In the genomic region with DNA sequence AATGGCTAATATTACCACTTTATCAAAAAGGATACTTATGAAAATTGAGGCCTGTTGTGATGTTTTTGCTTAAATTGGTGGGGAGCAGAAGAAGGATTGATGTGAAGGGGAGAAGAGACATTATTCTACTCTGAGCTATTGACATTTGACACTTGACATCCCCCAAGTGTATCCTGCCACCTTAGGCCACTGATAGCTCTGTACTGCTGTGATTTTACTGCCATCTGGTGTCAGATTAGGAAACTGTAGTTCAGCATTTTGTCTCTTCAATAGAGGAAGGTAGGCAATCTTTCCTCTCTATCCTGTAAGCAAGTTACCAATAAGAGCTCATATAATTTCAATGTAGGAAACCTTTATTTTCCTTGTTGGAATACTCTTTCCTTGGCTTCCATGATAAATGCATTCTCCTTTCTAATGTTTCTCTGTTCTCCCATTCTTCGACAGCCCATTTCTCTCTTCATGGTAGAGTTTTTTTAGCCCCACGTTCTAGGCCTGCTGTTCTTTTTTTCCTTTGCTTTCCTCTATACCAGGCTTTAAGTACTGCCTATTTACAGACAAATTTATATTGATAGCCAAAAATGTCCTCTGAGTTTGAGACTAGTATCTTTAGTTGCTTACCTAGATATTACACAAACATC, we compare ENCODE assay signal across 8 cellular contexts. TPM values are rescaled to one million over a fixed set of nuclear protein-coding genes. Genes with fewer than 3 reads are reported as not detected.
DNase-seq lines count a peak whose midpoint lies in the region; ATAC-seq and TF ChIP-seq lines count a peak whose summit lies in the region.

No MANE protein-coding gene starts in this region.

- no peaks in the 10 kb centered on the region for H3K27me3 Mint-ChIP-seq in glutamatergic neuron (ENCODE audit: unreplicated experiment)

- H3K4me3 ChIP-seq in WI38 (ENCODE audit: low read depth, low read length): no peak overlapping the region

- H3K9me3 Mint-ChIP-seq in glutamatergic neuron (ENCODE audit: unreplicated experiment): no peaks in the 10 kb centered on the region

- ATAC-seq in GM19324 (IDR thresholded peaks at IDR 0.05; ENCODE audit: low FRiP score, unreplicated experiment) (peak; percentile 70), HG03135 (IDR thresholded peaks at IDR 0.05; ENCODE audit: unreplicated experiment) (peak; percentile 86)

- peaks cover 7% of the 10 kb centered on the region for H3K4me1 Mint-ChIP-seq in glutamatergic neuron (ENCODE audit: low read depth, unreplicated experiment)

- no peaks in the 10 kb centered on the region for H3K36me3 Mint-ChIP-seq in glutamatergic neuron (ENCODE audit: unreplicated experiment)

- TF ChIP-seq CTCF in WI38 (IDR thresholded peaks at IDR 0.05; ENCODE audit: low read depth, low read length) (peak; percentile 53), glutamatergic neuron (IDR thresholded peaks at IDR 0.05; ENCODE audit: partially characterized antibody, unreplicated experiment) (peak; percentile 65)

- peak; percentile 38 for DNase-seq in Daoy (ENCODE audit: low read depth)
- peak; percentile 28 for DNase-seq in NCI-H2107 (lab: John Stamatoyannopoulos, UW)
- DNase-seq in glutamatergic neuron: no peak
- peak; percentile 48 for DNase-seq in renal cortical epithelial cell (ENCODE audit: low read depth)
- no peak for DNase-seq in stimulated activated CD4-positive, alpha-beta T cell treated with anti-CD3 and anti-CD28 coated beads, Interleukin-4, amount 100 ng/mL, for 1 hour

- H3K4me3 Mint-ChIP-seq in glutamatergic neuron (ENCODE audit: unreplicated experiment): no peak overlapping the region

- no peak overlapping the region for H3K27ac Mint-ChIP-seq in glutamatergic neuron (ENCODE audit: unreplicated experiment)

RNA-seq across cellular contexts. Expression of a gene that starts 46.3 kb away (rescaled TPM):
- 84.1 and 91.9 TPM in 2 replicates for total RNA-seq in Daoy (2014; rRNA removed; shearing (Covaris generic))
- 64.4 TPM for total RNA-seq in glutamatergic neuron (ENCODE audit: unreplicated experiment)
- 106 and 109 TPM in 2 replicates for total RNA-seq in renal cortical epithelial cell

RNA-seq across cellular contexts. Expression of a gene that starts 46.4 kb away (rescaled TPM):
- 52.9 and 64.9 TPM in 2 replicates for total RNA-seq in Daoy (2014; rRNA removed; shearing (Covaris generic))
- total RNA-seq in glutamatergic neuron (ENCODE audit: unreplicated experiment) (43.2 TPM), renal cortical epithelial cell (23.4 and 31.2 TPM in 2 replicates)

Comparison
In these comparisons a context has a peak if more than half of its experiments do, and no peak if none do; other contexts are left out.
1. DNase-seq: peak in Daoy (single experiment), NCI-H2107 (single experiment) and renal cortical epithelial cell (single experiment); none in glutamatergic neuron (single experiment) and stimulated activated CD4-positive, alpha-beta T cell treated with anti-CD3 and anti-CD28 coated beads, Interleukin-4, amount 100 ng/mL, for 1 hour (single experiment).